In the genomic region with DNA sequence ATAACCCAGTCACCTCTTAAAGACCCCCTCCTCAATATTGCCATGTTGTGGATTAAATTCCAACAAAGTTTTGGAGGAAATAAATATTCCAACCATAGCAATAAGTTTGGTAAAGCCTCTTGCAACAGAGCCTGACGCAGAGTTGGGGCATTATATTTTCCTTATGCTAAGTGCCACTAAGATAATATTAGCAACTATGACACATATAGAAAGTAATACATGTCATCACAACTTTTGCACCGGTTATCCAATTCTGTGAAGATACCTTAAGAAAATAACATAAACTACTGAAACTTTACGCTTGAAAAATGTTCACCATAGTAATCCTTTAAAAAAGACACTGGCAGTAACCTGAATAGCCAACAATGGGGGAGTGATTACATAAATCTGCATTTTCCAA, we compare ENCODE assay signal across 16 cellular contexts.
"Had no signal": no experiment of that assay in that cellular context is flagged by ENCODE, and none has a peak within 500 bp of the region (broad histone marks: within the 10 kb centered on the region; RNA-seq: fewer than 3 reads in every experiment).

No MANE protein-coding gene starts in this region.

- H3K4me3 ChIP-seq: body of pancreas, esophagus squamous epithelium, left ventricle myocardium inferior, sigmoid colon, upper lobe of right lung had no signal

- DNase-seq: activated CD4-positive, alpha-beta T cell treated with anti-CD3 and anti-CD28 coated beads for 48 hours; activated CD8-positive, alpha-beta T cell treated with anti-CD3 and anti-CD28 coated beads, Interleukin-2, amount 10 ng/mL, durations not matched to agents 7 days and 5 days; activated naive CD4-positive, alpha-beta T cell treated with anti-CD3 and anti-CD28 coated beads for 36 hours; activated T-cell treated with anti-CD3 and anti-CD28 coated beads, Interleukin-2, amount 50 U/mL, for 4 hours; body of pancreas; effector memory CD8-positive, alpha-beta T cell; esophagus squamous epithelium; immature natural killer cell; kidney glomerular epithelial cell; left ventricle myocardium inferior; mammary epithelial cell; midbrain; nucleus accumbens; sigmoid colon; stimulated activated CD4-positive, alpha-beta T cell treated with anti-CD3 and anti-CD28 coated beads, Interleukin-4, amount 100 ng/mL, for 24 hours; upper lobe of right lung had no signal

- ATAC-seq: activated CD8-positive, alpha-beta T cell treated with anti-CD3 and anti-CD28 coated beads, Interleukin-2, amount 10 ng/mL, durations not matched to agents 7 days and 5 days; activated T-cell treated with anti-CD3 and anti-CD28 coated beads, Interleukin-2, amount 50 U/mL, for 4 hours; body of pancreas; effector memory CD8-positive, alpha-beta T cell; upper lobe of right lung had no signal

- H3K9me3 ChIP-seq: body of pancreas, esophagus squamous epithelium, left ventricle myocardium inferior, sigmoid colon, upper lobe of right lung had no signal

- H3K27ac ChIP-seq: body of pancreas, esophagus squamous epithelium, left ventricle myocardium inferior, sigmoid colon, upper lobe of right lung had no signal

- H3K36me3 ChIP-seq: esophagus squamous epithelium, left ventricle myocardium inferior, sigmoid colon, upper lobe of right lung had no signal

- H3K4me1 ChIP-seq: body of pancreas, esophagus squamous epithelium, left ventricle myocardium inferior, sigmoid colon, upper lobe of right lung had no signal

- H3K27me3 ChIP-seq: body of pancreas, sigmoid colon, upper lobe of right lung had no signal
